Comparison of ENCODE assay signal across 12 cellular contexts in genomic region chr22:24727218-24727851, GRCh38. TPM values are rescaled to one million over a fixed set of nuclear protein-coding genes. Genes with fewer than 3 reads are reported as not detected.
A peak's percentile ranks its signal among the peaks of the same experiment; 100 is the strongest.
DNase-seq lines count a peak whose midpoint lies in the region; ATAC-seq and TF ChIP-seq lines count a peak whose summit lies in the region.
"Had no signal": no experiment of that assay in that cellular context is flagged by ENCODE, and none has a peak within 500 bp of the region (broad histone marks: within the 10 kb centered on the region; RNA-seq: fewer than 3 reads in every experiment).

No MANE protein-coding gene starts in this region.

- H3K36me3 ChIP-seq in IMR-90 (ENCODE audit: control insufficient read depth, insufficient read depth, low read length), result no peaks in the 10 kb centered on the region
- H3K36me3 ChIP-seq in endodermal cell (ENCODE audit: control insufficient read depth, insufficient read depth, low read length), result no peaks in the 10 kb centered on the region
- no peaks in the 10 kb centered on the region for H3K36me3 ChIP-seq in OCI-LY7 (ENCODE audit: insufficient read depth, low read length)
- H3K36me3 ChIP-seq: cardiac muscle cell had no signal

- no peak for TF ChIP-seq POLR2A in IMR-90 (IDR thresholded peaks at IDR 0.05; ENCODE audit: low read depth, low read length)

- no peak for TF ChIP-seq CTCF in IMR-90 (conservative IDR thresholded peaks at IDR 0.05; ENCODE audit: low read depth, low read length)
- TF ChIP-seq CTCF in endodermal cell (conservative IDR thresholded peaks at IDR 0.05), result no peak
- no peak for TF ChIP-seq CTCF in OCI-LY7 (conservative IDR thresholded peaks at IDR 0.05; ENCODE audit: low read length)

- DNase-seq in ACHN, result peak; percentile 8
- DNase-seq in IMR-90, result peak; percentile 94
- DNase-seq in SHP77 (lab: John Stamatoyannopoulos, UW), result peak; percentile 75 to 78
- DNase-seq in left ventricle myocardium superior, result no peak
- DNase-seq in NCI-H524 (lab: John Stamatoyannopoulos, UW), result no peak
- no peak for DNase-seq in endodermal cell
- no peak for DNase-seq in OCI-LY7 (ENCODE audit: low spot score)
- no peak for DNase-seq in effector memory CD8-positive, alpha-beta T cell
- DNase-seq: CD8-positive, alpha-beta memory T cell; T-helper 17 cell had no signal

- in situ Hi-C loops in ACHN (cut with HindIII; ENCODE audit: low pct_ligation_motif_present, low pct_unique_long_range_greater_than_20kb, low sequenced_read_pairs) (no loop called here), IMR-90 (cut with MboI; ENCODE audit: low sequenced_read_pairs) (no loop called here)

- intact Hi-C loops in IMR-90 (cut with micrococcal nuclease), result loop anchor here (2.0 kb wide), 1 partner anchor 25 kb away; no protein-coding TSS in a partner anchor
- intact Hi-C loops in left ventricle myocardium superior (cut with micrococcal nuclease), result no loop called here
- intact Hi-C loops in OCI-LY7 (cut with micrococcal nuclease; ENCODE audit: unreplicated experiment), result no loop called here

- POLR2A ChIA-PET in IMR-90 (lab: Charles Lee; ENCODE audit: unreplicated experiment) (interaction anchor here (0.7 kb wide), 1 partner anchor 309 kb away, joined by 3 read pairs; no protein-coding TSS in a partner anchor), OCI-LY7 (lab: Charles Lee) (interaction anchor here (0.6 kb wide), 2 partner anchors 10 to 85 kb away, joined by 3 read pairs; no protein-coding TSS in a partner anchor)

- peaks cover 26% of the 10 kb centered on the region for H3K4me1 Mint-ChIP-seq in endodermal cell
- no peaks in the 10 kb centered on the region for H3K4me1 Mint-ChIP-seq in effector memory CD8-positive, alpha-beta T cell (ENCODE audit: low read depth in 2 of 2)
- H3K4me1 Mint-ChIP-seq: CD8-positive, alpha-beta memory T cell had no signal

- H2BK20ac ChIP-seq in IMR-90 (ENCODE audit: low read depth, low read length), result peak overlapping the region; percentile 75

- peak; percentile 81 for ATAC-seq in IMR-90 (ENCODE audit: low read depth)
- peak; percentile 41 for ATAC-seq in left ventricle myocardium superior
- ATAC-seq in effector memory CD8-positive, alpha-beta T cell (replicated peaks), result no peak
- ATAC-seq: T-helper 17 cell had no signal

- no peak overlapping the region for H3K4me3 ChIP-seq in IMR-90 (ENCODE audit: insufficient read depth, low read depth, low read length)
- no peak overlapping the region for H3K4me3 ChIP-seq in endodermal cell (ENCODE audit: low read length)
- H3K4me3 ChIP-seq in OCI-LY7 (ENCODE audit: low read depth, low read length, poor library complexity, severe bottlenecking), result no peak overlapping the region
- H3K4me3 ChIP-seq: cardiac muscle cell had no signal

- 0 out of 2 replicates have a peak overlapping the region, but pooled peaks have one; percentile 2 for H3K23ac ChIP-seq in IMR-90 (ENCODE audit: low read depth, low read length)

- no peak overlapping the region for H2AFZ ChIP-seq in IMR-90 (replicated peaks; ENCODE audit: low read length, poor library complexity)
- no peak overlapping the region for H2AFZ ChIP-seq in OCI-LY7 (ENCODE audit: low read length)

- H3K4me2 ChIP-seq in IMR-90 (ENCODE audit: low read depth, low read length), result peak overlapping the region; percentile 51
- H3K4me2 ChIP-seq in OCI-LY7 (ENCODE audit: low read length), result no peak overlapping the region

- no peaks in the 10 kb centered on the region for H3K9me3 ChIP-seq in IMR-90 (ENCODE audit: control insufficient read depth, insufficient read depth, low read length)
- H3K9me3 ChIP-seq in endodermal cell (ENCODE audit: control insufficient read depth, low read length), result peaks cover 5% of the 10 kb centered on the region
- no peaks in the 10 kb centered on the region for H3K9me3 ChIP-seq in OCI-LY7 (ENCODE audit: low read length)

- H2BK5ac ChIP-seq in IMR-90 (ENCODE audit: low read depth, low read length, poor library complexity, severe bottlenecking), result peak overlapping the region; percentile 55

- dilution Hi-C loops in IMR-90 (cut with HindIII; ENCODE audit: low sequenced_read_pairs, unreplicated experiment), result no loop called here

- no peaks in the 10 kb centered on the region for H3K27me3 Mint-ChIP-seq in endodermal cell (ENCODE audit: insufficient read depth)
- peaks cover 41 to 75% of the 10 kb centered on the region in 2 donors for H3K27me3 Mint-ChIP-seq in effector memory CD8-positive, alpha-beta T cell
- H3K27me3 Mint-ChIP-seq: progenitor cell of endocrine pancreas had no signal

- H3K4me1 ChIP-seq in IMR-90 (ENCODE audit: control insufficient read depth, insufficient read depth, low read length), result peaks cover 12% of the 10 kb centered on the region
- H3K4me1 ChIP-seq in endodermal cell (ENCODE audit: control insufficient read depth, insufficient read depth, low read length), result peaks cover 10% of the 10 kb centered on the region
- H3K4me1 ChIP-seq in OCI-LY7 (ENCODE audit: insufficient read depth, low read length, poor library complexity, severe bottlenecking), result no peaks in the 10 kb centered on the region

- no peaks in the 10 kb centered on the region for H3K79me2 ChIP-seq in OCI-LY7 (ENCODE audit: insufficient read depth, low read depth, low read length)

- H3K4ac ChIP-seq in IMR-90 (ENCODE audit: low read depth, low read length), result peak overlapping the region; percentile 71

- peak overlapping the region; percentile 57 for H2AK9ac ChIP-seq in IMR-90 (replicated peaks; ENCODE audit: low read depth, low read length, poor library complexity)

- peak overlapping the region; percentile 74 for H4K91ac ChIP-seq in IMR-90 (ENCODE audit: insufficient read depth, low read depth, low read length)

- peaks cover 2% of the 10 kb centered on the region for H3K9me3 Mint-ChIP-seq in endodermal cell
- H3K9me3 Mint-ChIP-seq in effector memory CD8-positive, alpha-beta T cell, result no peaks in the 10 kb centered on the region
- H3K9me3 Mint-ChIP-seq: CD8-positive, alpha-beta memory T cell had no signal

- H3K36me3 Mint-ChIP-seq in endodermal cell (ENCODE audit: low read depth), result no peaks in the 10 kb centered on the region
- no peaks in the 10 kb centered on the region for H3K36me3 Mint-ChIP-seq in effector memory CD8-positive, alpha-beta T cell (ENCODE audit: insufficient read depth)
- H3K36me3 Mint-ChIP-seq: CD8-positive, alpha-beta memory T cell had no signal

- no TSS peak for BruUV-seq in IMR-90 (replicated peaks; lab: Mats Ljungman, UMichigan)
- BruUV-seq in OCI-LY7 (replicated peaks; lab: Mats Ljungman, UMichigan), result no TSS peak

- H4K5ac ChIP-seq in IMR-90 (ENCODE audit: low read depth, low read length), result peak overlapping the region; percentile 26; the same call in 1 of the 2 replicates

- H3K27me3 ChIP-seq in IMR-90 (ENCODE audit: control insufficient read depth, insufficient read depth, low read length), result no peaks in the 10 kb centered on the region
- H3K27me3 ChIP-seq in endodermal cell (ENCODE audit: control insufficient read depth, insufficient read depth, low read length, poor library complexity, severe bottlenecking), result no peaks in the 10 kb centered on the region
- H3K27me3 ChIP-seq: cardiac muscle cell had no signal

- no peak overlapping the region for H3K27ac ChIP-seq in IMR-90 (ENCODE audit: insufficient read depth, low read length)
- H3K27ac ChIP-seq in endodermal cell (ENCODE audit: low read depth, low read length), result no peak overlapping the region
- H3K27ac ChIP-seq in OCI-LY7 (ENCODE audit: low read depth, low read length, poor library complexity, severe bottlenecking), result no peak overlapping the region
- H3K27ac ChIP-seq: cardiac muscle cell had no signal

- H2BK15ac ChIP-seq in IMR-90 (ENCODE audit: low read depth, low read length), result peak overlapping the region; percentile 78; the same call in 2 of the 3 replicates

- 48% methylated on average over 2 of the region's 4 CpGs; no CpG with 5 or more reads in 1 of the 2 experiments for WGBS in IMR-90 (ENCODE audit: extremely low coverage in 2 of 2, insufficient read length in 1 of 2), 2 experiments
- 86 to 96% methylated on average over 3 of the region's 4 CpGs for WGBS in endodermal cell (ENCODE audit: insufficient coverage in 1 of 2, insufficient read length in 1 of 2), 2 experiments

- H3K9ac ChIP-seq in IMR-90 (ENCODE audit: low read depth, low read length) (no peak overlapping the region), endodermal cell (ENCODE audit: extremely low read depth, low read length, poor library complexity, severe bottlenecking) (no peak overlapping the region)

- peak overlapping the region; percentile 3 to 23; a peak in 2 of 4 replicates for H4K8ac ChIP-seq in IMR-90 (ENCODE audit: low read depth in 2 of 2, low read length in 2 of 2)

- no peak for TF ChIP-seq RAD21 in IMR-90 (IDR thresholded peaks at IDR 0.05; ENCODE audit: low read length)

- H3K4me3 Mint-ChIP-seq in endodermal cell, result no peak overlapping the region
- H3K4me3 Mint-ChIP-seq in effector memory CD8-positive, alpha-beta T cell, result no peak overlapping the region
- H3K4me3 Mint-ChIP-seq: CD8-positive, alpha-beta memory T cell; T-helper 17 cell had no signal

- H3K9me2 ChIP-seq in OCI-LY7 (ENCODE audit: insufficient read depth, low read length), result no peaks in the 10 kb centered on the region

- H3K79me1 ChIP-seq in IMR-90 (ENCODE audit: low read depth in 1 of 2, low read length in 2 of 2), result no peaks in the 10 kb centered on the region

- H3K27ac Mint-ChIP-seq in endodermal cell, result no peak overlapping the region
- H3K27ac Mint-ChIP-seq in effector memory CD8-positive, alpha-beta T cell, result no peak overlapping the region
- H3K27ac Mint-ChIP-seq: CD8-positive, alpha-beta memory T cell; progenitor cell of endocrine pancreas; T-helper 17 cell had no signal

- peaks cover 3% of the 10 kb centered on the region for H3K9me1 ChIP-seq in IMR-90 (ENCODE audit: insufficient read depth, low read length)

- no peak overlapping the region; the same call in 1 of the 2 replicates for H3K14ac ChIP-seq in IMR-90 (replicated peaks; ENCODE audit: low read depth, low read length)

- H2BK120ac ChIP-seq in IMR-90 (ENCODE audit: low read depth, low read length), result peak overlapping the region; percentile 80

- H3K18ac ChIP-seq in IMR-90 (ENCODE audit: low read depth, low read length), result peak overlapping the region; percentile 85; the same call in 1 of the 2 replicates

- CTCF ChIA-PET in IMR-90 (lab: Yijun Ruan, JAX), result interaction anchor here (0.6 kb wide), 1 partner anchor 808 kb away, joined by 6 read pairs; no protein-coding TSS in a partner anchor
- CTCF ChIA-PET in OCI-LY7 (lab: Charles Lee; ENCODE audit: unreplicated experiment), result interaction anchor here (0.6 kb wide), 1 partner anchor 45 kb away, joined by 3 read pairs; no protein-coding TSS in a partner anchor

- no peaks in the 10 kb centered on the region for H4K20me1 ChIP-seq in IMR-90 (ENCODE audit: insufficient read depth, low read length)
- no peaks in the 10 kb centered on the region for H4K20me1 ChIP-seq in OCI-LY7 (ENCODE audit: insufficient read depth, low read length)

- H3K56ac ChIP-seq in IMR-90 (ENCODE audit: extremely low read depth, insufficient read depth, low read length), result no peak overlapping the region; the same call in 1 of the 2 replicates

- peak overlapping the region; percentile 79 for H2AK5ac ChIP-seq in IMR-90 (ENCODE audit: low read depth, low read length)

RNA-seq across cellular contexts. Expression of gene PIWIL3, which starts 47.2 kb away (rescaled TPM):
- total RNA-seq in IMR-90 (2012; rRNA removed), result not detected in 2 replicates
- not detected in 2 replicates for polyA plus RNA-seq in IMR-90 (2012; rRNA removed)
- polyA plus RNA-seq in IMR-90 (2012; cell fraction: cytosol; rRNA removed), result not detected in 2 replicates
- polyA plus RNA-seq in IMR-90 (2012; cell fraction: nucleus; rRNA removed; ENCODE audit: low replicate concordance), result not detected in 2 replicates
- not detected for total RNA-seq in left ventricle myocardium superior
- not detected for total RNA-seq in endodermal cell
- polyA plus RNA-seq in endodermal cell (2013, experiment 1 of 2), result not detected
- not detected for polyA plus RNA-seq in endodermal cell (2013, experiment 2 of 2)
- not detected in 2 replicates for total RNA-seq in OCI-LY7 (2014; rRNA removed; shearing (Covaris generic))
- not detected in 2 replicates for total RNA-seq in OCI-LY7 (2022)
- total RNA-seq: cardiac muscle cell; CD8-positive, alpha-beta memory T cell; progenitor cell of endocrine pancreas; T-helper 17 cell had no signal
- polyA plus RNA-seq: cardiac muscle cell; CD8-positive, alpha-beta memory T cell had no signal

Comparison
In these comparisons a context has a peak if more than half of its experiments do, and no peak if none do; other contexts are left out.
1. DNase-seq: peak in ACHN (single experiment), IMR-90 (single experiment) and SHP77 (2 of 2); none in left ventricle myocardium superior (single experiment), NCI-H524 (0 of 2), endodermal cell (single experiment), OCI-LY7 (single experiment) and effector memory CD8-positive, alpha-beta T cell (0 of 3).